ENCODE assay signal across 18 cellular contexts in genomic region chr2:40303746-40304145, GRCh38.
DNase-seq lines count a peak whose midpoint lies in the region; ATAC-seq and TF ChIP-seq lines count a peak whose summit lies in the region.
"Had no signal": no experiment of that assay in that cellular context is flagged by ENCODE, and none has a peak within 500 bp of the region (broad histone marks: within the 10 kb centered on the region; RNA-seq: fewer than 3 reads in every experiment).

No MANE protein-coding gene starts in this region.

- CTCF ChIA-PET in MCF 10A (lab: Yijun Ruan, JAX): no interaction called here

- H3K4me3 Mint-ChIP-seq in MCF 10A (ENCODE audit: unreplicated experiment): no peak overlapping the region
- H3K4me3 Mint-ChIP-seq: CD14-positive monocyte; CD4-positive, alpha-beta T cell; CD8-positive, alpha-beta memory T cell had no signal

- H4K20me1 ChIP-seq in BLaER1: no peaks in the 10 kb centered on the region
- H4K20me1 ChIP-seq in BLaER1 treated with 17β-estradiol and CSF1 and Interleukin-3, amounts not matched to agents 10 nM and 100 nM: peaks cover 0 to 5% (median 0%) of the 10 kb centered on the region in 11 experiments; a peak in 1 of 22 replicates

- no peak for ATAC-seq in Right ventricle myocardium superior (ENCODE audit: poor library complexity)
- ATAC-seq in HG03571 (IDR thresholded peaks at IDR 0.05; ENCODE audit: unreplicated experiment): no peak

- H3K27me3 ChIP-seq in left ventricle myocardium inferior (ENCODE audit: low read depth): no peaks in the 10 kb centered on the region
- H3K27me3 ChIP-seq in BLaER1: no peaks in the 10 kb centered on the region
- H3K27me3 ChIP-seq in BLaER1 treated with 17β-estradiol and CSF1 and Interleukin-3, amounts not matched to agents 10 nM and 100 nM: no peaks in the 10 kb centered on the region

- DNase-seq in left ventricle myocardium inferior: no peak
- no peak for DNase-seq in Right ventricle myocardium superior
- peak; percentile 58 for DNase-seq in amniotic epithelial cell (ENCODE audit: low read depth)
- DNase-seq in MCF 10A (ENCODE audit: unreplicated experiment): no peak
- DNase-seq in effector CD8-positive, alpha-beta T cell (lab: John Stamatoyannopoulos, UW): no peak
- DNase-seq: CD4-positive, alpha-beta T cell; CD8-positive, alpha-beta memory T cell; DMS 273 treated with DMSO at 0.1 percent for 48 hours; DMS79; EL; GF-D8; GOT3; H7; HCEC 1CT had no signal

- no peak overlapping the region for H3K27ac Mint-ChIP-seq in MCF 10A (ENCODE audit: low read depth, unreplicated experiment)
- H3K27ac Mint-ChIP-seq: CD4-positive, alpha-beta T cell; CD8-positive, alpha-beta memory T cell had no signal

- no peaks in the 10 kb centered on the region for H3K27me3 Mint-ChIP-seq in MCF 10A (ENCODE audit: insufficient read depth, unreplicated experiment)
- H3K27me3 Mint-ChIP-seq: CD4-positive, alpha-beta T cell; CD8-positive, alpha-beta memory T cell had no signal

- H3K4me3 ChIP-seq in left ventricle myocardium inferior: no peak overlapping the region
- no peak overlapping the region for H3K4me3 ChIP-seq in BLaER1
- H3K4me3 ChIP-seq in BLaER1 treated with 17β-estradiol and CSF1 and Interleukin-3, amounts not matched to agents 10 nM and 100 nM: no peak overlapping the region

- H3K27ac ChIP-seq in left ventricle myocardium inferior (replicated peaks) (peak overlapping the region; percentile 35), BLaER1 (peak overlapping the region; percentile 58)
- H3K27ac ChIP-seq in BLaER1 treated with 17β-estradiol and CSF1 and Interleukin-3, amounts not matched to agents 10 nM and 100 nM: peak overlapping the region in 2 of 11 experiments; percentile 5 to 12; a peak in 1 of 22 replicates

- POLR2A ChIA-PET in MCF 10A (lab: Yijun Ruan, JAX): no interaction called here

- no peak for TF ChIP-seq CTCF in left ventricle myocardium inferior (IDR thresholded peaks at IDR 0.05; ENCODE audit: borderline replicate concordance)
- TF ChIP-seq CTCF in MCF 10A (IDR thresholded peaks at IDR 0.05; ENCODE audit: unreplicated experiment): no peak

- H3K9ac ChIP-seq in BLaER1: no peak overlapping the region
- no peak overlapping the region for H3K9ac ChIP-seq in BLaER1 treated with 17β-estradiol and CSF1 and Interleukin-3, amounts not matched to agents 10 nM and 100 nM

- no peaks in the 10 kb centered on the region for H3K4me1 Mint-ChIP-seq in MCF 10A (ENCODE audit: insufficient read depth, unreplicated experiment)
- H3K4me1 Mint-ChIP-seq: CD14-positive monocyte; CD8-positive, alpha-beta memory T cell had no signal

- H3K4me2 ChIP-seq in BLaER1: peak overlapping the region; percentile 72
- H3K4me2 ChIP-seq in BLaER1 treated with 17β-estradiol and CSF1 and Interleukin-3, amounts not matched to agents 10 nM and 100 nM: peak overlapping the region in 8 of 11 experiments; percentile 5 to 73 (median 62); a peak in 14 of 22 replicates

- H3K36me3 Mint-ChIP-seq in MCF 10A (ENCODE audit: insufficient read depth, unreplicated experiment): no peaks in the 10 kb centered on the region
- H3K36me3 Mint-ChIP-seq: CD8-positive, alpha-beta memory T cell had no signal

- BruUV-seq in MCF 10A (replicated peaks; lab: Mats Ljungman, UMichigan): no TSS peak

- intact Hi-C loops in left ventricle myocardium inferior (cut with micrococcal nuclease) (no loop called here), Right ventricle myocardium superior (cut with DNase I) (no loop called here), MCF 10A (cut with micrococcal nuclease) (no loop called here)

- no peaks in the 10 kb centered on the region for H3K9me3 ChIP-seq in left ventricle myocardium inferior (replicated peaks)
- no peaks in the 10 kb centered on the region for H3K9me3 ChIP-seq in BLaER1
- H3K9me3 ChIP-seq in BLaER1 treated with 17β-estradiol and CSF1 and Interleukin-3, amounts not matched to agents 10 nM and 100 nM (replicated peaks in 1 of 11): no peaks in the 10 kb centered on the region

- no peaks in the 10 kb centered on the region for H3K36me3 ChIP-seq in left ventricle myocardium inferior
- H3K36me3 ChIP-seq in BLaER1: no peaks in the 10 kb centered on the region
- peaks cover 0 to 8% (median 0%) of the 10 kb centered on the region in 11 experiments; a peak in 2 of 22 replicates for H3K36me3 ChIP-seq in BLaER1 treated with 17β-estradiol and CSF1 and Interleukin-3, amounts not matched to agents 10 nM and 100 nM

- peaks cover 64% of the 10 kb centered on the region for H3K4me1 ChIP-seq in left ventricle myocardium inferior
- H3K4me1 ChIP-seq in BLaER1: peaks cover 20% of the 10 kb centered on the region
- H3K4me1 ChIP-seq in BLaER1 treated with 17β-estradiol and CSF1 and Interleukin-3, amounts not matched to agents 10 nM and 100 nM: peaks cover 0 to 21% (median 18%) of the 10 kb centered on the region in 10 experiments; a peak in 16 of 20 replicates

- H3K9me3 Mint-ChIP-seq in MCF 10A (ENCODE audit: unreplicated experiment): no peaks in the 10 kb centered on the region
- H3K9me3 Mint-ChIP-seq: CD14-positive monocyte; CD4-positive, alpha-beta T cell; CD8-positive, alpha-beta memory T cell had no signal
